In genomic region chr13:46553521-46553885, GRCh38 we compare ENCODE assay signal across 8 cellular contexts. TPM values are rescaled to one million over a fixed set of nuclear protein-coding genes. Genes with fewer than 3 reads are reported as not detected.
DNase-seq lines count a peak whose midpoint lies in the region; ATAC-seq and TF ChIP-seq lines count a peak whose summit lies in the region.

No MANE protein-coding gene starts in this region.

- peaks cover 10% of the 10 kb centered on the region for H3K36me3 Mint-ChIP-seq in endothelial cell (ENCODE audit: low read depth, unreplicated experiment)

- H4K20me1 ChIP-seq in neural cell (ENCODE audit: insufficient read depth): peaks cover 7% of the 10 kb centered on the region

- H3K36me3 ChIP-seq in Panc1 (ENCODE audit: control insufficient read depth, insufficient read depth, low read length) (peaks cover 5% of the 10 kb centered on the region; the same call in 1 of the 2 replicates), neural cell (ENCODE audit: insufficient read depth, low read length) (no peaks in the 10 kb centered on the region)

- H3K9me3 ChIP-seq in Panc1 (ENCODE audit: control insufficient read depth, insufficient read depth, low read depth, low read length) (no peaks in the 10 kb centered on the region), neural cell (ENCODE audit: low read length) (no peaks in the 10 kb centered on the region)

- peaks cover 7% of the 10 kb centered on the region for H3K27me3 Mint-ChIP-seq in endothelial cell (ENCODE audit: unreplicated experiment)

- TF ChIP-seq CTCF in Panc1 (IDR thresholded peaks at IDR 0.05) (no peak), endothelial cell (IDR thresholded peaks at IDR 0.05; ENCODE audit: unreplicated experiment) (no peak), neural cell (IDR thresholded peaks at IDR 0.05; ENCODE audit: poor library complexity, severe bottlenecking) (no peak)

- peaks cover 11% of the 10 kb centered on the region for H3K4me1 ChIP-seq in Panc1 (ENCODE audit: control insufficient read depth, insufficient read depth, low read length)

- peaks cover 31% of the 10 kb centered on the region for H3K4me1 Mint-ChIP-seq in endothelial cell (ENCODE audit: unreplicated experiment)

- H3K27me3 ChIP-seq in Panc1 (ENCODE audit: control insufficient read depth, insufficient read depth, low read length) (no peaks in the 10 kb centered on the region), neural cell (ENCODE audit: insufficient read depth, low read depth, low read length) (no peaks in the 10 kb centered on the region)

- H3K27ac Mint-ChIP-seq in endothelial cell (ENCODE audit: unreplicated experiment): peak overlapping the region; percentile 84

- peak overlapping the region; percentile 80 for H3K27ac ChIP-seq in Panc1 (ENCODE audit: low read length)
- H3K27ac ChIP-seq in neural cell (ENCODE audit: low read length): peak overlapping the region; percentile 64

- H3K4me3 ChIP-seq in Panc1 (ENCODE audit: low read depth in 2 of 2, low read length in 2 of 2): peak overlapping the region; percentile 80
- peak overlapping the region; percentile 98 for H3K4me3 ChIP-seq in neural cell (ENCODE audit: low read length)

- in situ Hi-C loops in Panc1 (cut with HindIII; ENCODE audit: low pct_unique_long_range_greater_than_20kb, low sequenced_read_pairs): no loop called here

- intact Hi-C loops in Panc1 (cut with micrococcal nuclease; ENCODE audit: unreplicated experiment): no loop called here

- peak overlapping the region; percentile 89 for H2AFZ ChIP-seq in neural cell (ENCODE audit: low read depth, low read length)

- H3K9me3 Mint-ChIP-seq in endothelial cell (ENCODE audit: unreplicated experiment): no peaks in the 10 kb centered on the region

- CTCF ChIA-PET in Panc1 (lab: Charles Lee): no interaction called here

- no peaks in the 10 kb centered on the region for H3F3A ChIP-seq in neural cell (ENCODE audit: insufficient read depth, low read length, poor library complexity, severe bottlenecking)

- BruUV-seq in Panc1 (replicated peaks; lab: Mats Ljungman, UMichigan): no TSS peak

- peaks cover 37% of the 10 kb centered on the region for H3K79me2 ChIP-seq in neural cell (replicated peaks; ENCODE audit: insufficient read depth, low read length)

- DNase-seq in stimulated activated CD4-positive, alpha-beta T cell treated with anti-CD3 and anti-CD28 coated beads, Interleukin-12 subunit alpha, Interleukin-12 subunit beta, amount 100 ng/mL, for 4 hours: peak; percentile 32
- DNase-seq in stimulated activated CD4-positive, alpha-beta T cell treated with anti-CD3 and anti-CD28 coated beads, Interleukin-2, amount 100 ng/mL, for 48 hours: no peak
- DNase-seq in Panc1 (ENCODE audit: low read depth, low spot score) (no peak), endothelial cell (ENCODE audit: low spot score) (peak; percentile 26), HuH-7 (ENCODE audit: low spot score) (no peak), NCI-H1436 (lab: John Stamatoyannopoulos, UW) (no peak)

- peak; percentile 26 for ATAC-seq in Panc1
- ATAC-seq in GM18868 (IDR thresholded peaks at IDR 0.05; ENCODE audit: unreplicated experiment): no peak

- no peak overlapping the region for H3K4me2 ChIP-seq in neural cell (ENCODE audit: low read length)

- TF ChIP-seq EP300 in neural cell (conservative IDR thresholded peaks at IDR 0.05; ENCODE audit: poor library complexity, severe bottlenecking): no peak

- no peak for TF ChIP-seq RAD21 in neural cell (conservative IDR thresholded peaks at IDR 0.05)

- POLR2A ChIA-PET in Panc1 (lab: Charles Lee): no interaction called here

- H3K9me2 ChIP-seq in neural cell (ENCODE audit: insufficient read depth, low read length): no peaks in the 10 kb centered on the region

- peak overlapping the region; percentile 96 for H3K4me3 Mint-ChIP-seq in endothelial cell (ENCODE audit: unreplicated experiment)

- peak overlapping the region; percentile 84 for H3K9ac ChIP-seq in neural cell (ENCODE audit: low read length)

TF ChIP-seq in neural cell, 6 proteins besides CTCF, POLR2A, EP300 and RAD21:
- TF ChIP-seq EZH2 (IDR thresholded peaks at IDR 0.05; ENCODE audit: borderline replicate concordance, insufficient read depth, low read length, poor library complexity, severe bottlenecking) (no peak), MXI1 (conservative IDR thresholded peaks at IDR 0.05; ENCODE audit: poor library complexity, severe bottlenecking) (no peak), SMC3 (conservative IDR thresholded peaks at IDR 0.05; ENCODE audit: poor library complexity) (no peak), TAF1 (IDR thresholded peaks at IDR 0.05; ENCODE audit: low read depth) (no peak), POLR2AphosphoS5 (IDR thresholded peaks at IDR 0.05) (no peak), REST (IDR thresholded peaks at IDR 0.05; ENCODE audit: borderline replicate concordance) (no peak)

RNA-seq across cellular contexts. Expression of gene LRCH1, which starts 0.5 kb away (rescaled TPM):
- 7.9 TPM for total RNA-seq in Panc1 (2021; ENCODE audit: unreplicated experiment)
- polyA plus RNA-seq in Panc1 (2012; ENCODE audit: insufficient read length): 5.8 TPM
- total RNA-seq in endothelial cell (ENCODE audit: unreplicated experiment): 45.6 TPM
- polyA plus RNA-seq in neural cell: 15.4 and 17.7 TPM in 2 replicates
- 24.6 and 29.5 TPM in 2 replicates for polyA minus RNA-seq in neural cell

Comparison
In these comparisons a context has a peak if more than half of its experiments do, and no peak if none do; other contexts are left out.
1. DNase-seq: peak in stimulated activated CD4-positive, alpha-beta T cell treated with anti-CD3 and anti-CD28 coated beads, Interleukin-12 subunit alpha, Interleukin-12 subunit beta, amount 100 ng/mL, for 4 hours (single experiment) and endothelial cell (single experiment); none in stimulated activated CD4-positive, alpha-beta T cell treated with anti-CD3 and anti-CD28 coated beads, Interleukin-2, amount 100 ng/mL, for 48 hours (0 of 2), Panc1 (single experiment), HuH-7 (single experiment) and NCI-H1436 (single experiment).